In the genomic region with DNA sequence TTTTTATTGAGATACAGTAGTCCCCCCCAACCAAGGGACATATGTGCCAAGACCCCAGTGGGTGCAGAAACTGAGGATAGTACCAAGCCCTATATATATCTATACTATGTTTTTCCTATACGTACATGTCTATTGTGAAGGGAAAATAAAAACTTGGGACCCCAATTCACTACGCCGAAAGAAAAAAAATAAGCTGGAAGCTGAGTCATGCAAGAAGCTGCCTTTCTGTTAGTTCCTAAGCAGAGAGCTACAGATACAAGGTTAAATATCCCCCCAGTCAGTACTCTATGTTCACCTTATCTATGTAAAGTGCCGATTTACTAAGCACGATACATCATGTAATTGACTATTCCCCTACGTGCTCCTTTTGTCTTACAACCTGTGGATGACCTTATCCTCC, we compare ENCODE assay signal across 2 cellular contexts.
TF ChIP-seq lines count a peak whose summit lies in the region.

No MANE protein-coding gene starts in this region.

TF ChIP-seq in HCT116, 20 proteins besides CTCF, POLR2A, EP300 and RAD21:
- TF ChIP-seq POLR2AphosphoS5 (IDR thresholded peaks at IDR 0.05; ENCODE audit: low read depth, low read length) = no peak
TF ChIP-seq in HCT116: peak in this region for 0.

TF ChIP-seq in K562, 482 proteins besides CTCF, POLR2A, EP300 and RAD21:
- TF ChIP-seq ATF7 (IDR thresholded peaks at IDR 0.05) (0 out of 2 replicates have a peak, but pooled peaks have one; percentile 2), ZNF224 (CRISPR knock-in tag; IDR thresholded peaks at IDR 0.05) (no peak), NFE2 (IDR thresholded peaks at IDR 0.05; ENCODE audit: low read depth) (peak; percentile 64), CBX3 (IDR thresholded peaks at IDR 0.05; ENCODE audit: borderline replicate concordance in 1 of 2, low read length in 2 of 2) (no peak), C11orf30 (IDR thresholded peaks at IDR 0.05; ENCODE audit: low read depth) (peak; percentile 58), MAFG (tag; conservative IDR thresholded peaks at IDR 0.05) (peak; percentile 49), THRAP3 (IDR thresholded peaks at IDR 0.05; ENCODE audit: borderline replicate concordance) (no peak), TEAD4 (IDR thresholded peaks at IDR 0.05; ENCODE audit: low read length) (no peak), TEAD4 (CRISPR knock-in tag; IDR thresholded peaks at IDR 0.05; ENCODE audit: borderline replicate concordance) (no peak), ZNF316 (IDR thresholded peaks at IDR 0.05) (peak; percentile 52; the same call in 1 of the 2 replicates), RBM17 (IDR thresholded peaks at IDR 0.05; ENCODE audit: borderline replicate concordance, low read depth, low read length) (no peak)
TF ChIP-seq in K562: peak in this region for 5.
